23 cellular contexts compared by ENCODE assay signal in the genomic region with DNA sequence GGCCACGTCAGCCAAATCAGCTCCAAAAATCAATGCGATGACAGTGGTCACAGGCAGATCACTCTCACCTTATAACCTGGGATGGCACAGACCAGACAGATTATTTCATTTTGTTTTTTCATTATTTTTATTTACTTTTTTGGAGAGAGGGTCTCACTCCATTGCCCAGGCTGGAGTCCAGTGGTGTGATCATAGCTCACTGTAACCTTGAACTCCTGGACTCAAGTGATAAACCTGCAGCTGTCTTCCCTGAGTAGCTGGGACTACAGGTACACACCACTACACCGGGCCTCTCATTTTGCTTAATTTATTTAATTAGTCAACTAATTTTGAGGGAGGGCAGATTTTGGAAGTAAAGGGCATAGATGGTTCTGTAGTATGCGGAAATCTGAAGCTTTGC. TPM values are rescaled to one million over a fixed set of nuclear protein-coding genes. Genes with fewer than 3 reads are reported as not detected.
DNase-seq lines count a peak whose midpoint lies in the region; ATAC-seq lines count a peak whose summit lies in the region.
"Had no signal": no experiment of that assay in that cellular context is flagged by ENCODE, and none has a peak within 500 bp of the region (broad histone marks: within the 10 kb centered on the region; RNA-seq: fewer than 3 reads in every experiment).

No MANE protein-coding gene starts in this region.

- no peak for ATAC-seq in activated naive CD8-positive, alpha-beta T cell treated with anti-CD3 and anti-CD28 coated beads, Interleukin-2, amount 50 U/mL, for 24 hours
- no peak for ATAC-seq in T-helper 17 cell
- ATAC-seq in effector memory CD8-positive, alpha-beta T cell (replicated peaks), result no peak
- ATAC-seq in natural killer cell treated with Interleukin-12 subunit alpha and Interleukin-12 subunit beta and Interleukin-15 and Interleukin-18, amount 100 ng/mL, for 72 hours, result no peak
- ATAC-seq: Right ventricle myocardium inferior had no signal

- H3K27me3 Mint-ChIP-seq in activated naive CD8-positive, alpha-beta T cell treated with anti-CD3 and anti-CD28 coated beads, Interleukin-2, amount 50 U/mL, for 24 hours, result no peaks in the 10 kb centered on the region
- no peaks in the 10 kb centered on the region for H3K27me3 Mint-ChIP-seq in activated naive CD8-positive, alpha-beta T cell treated with anti-CD3 and anti-CD28 coated beads for 36 hours
- no peaks in the 10 kb centered on the region for H3K27me3 Mint-ChIP-seq in T-helper 17 cell
- no peaks in the 10 kb centered on the region for H3K27me3 Mint-ChIP-seq in effector memory CD8-positive, alpha-beta T cell
- no peaks in the 10 kb centered on the region for H3K27me3 Mint-ChIP-seq in natural killer cell treated with Interleukin-12 subunit alpha and Interleukin-12 subunit beta and Interleukin-15 and Interleukin-18, amount 100 ng/mL, for 72 hours
- H3K27me3 Mint-ChIP-seq in activated T-helper 2 cell treated with anti-CD3 and anti-CD28 coated beads, Interferon-gamma antibody, Interleukin-2, Interleukin-4, amounts not matched to agents 10 μg/mL and 5 μg/mL and 100 μg/mL, durations not matched to agents 14 hours and 24 hours and 36 hours (ENCODE audit: low read depth), result no peaks in the 10 kb centered on the region

- peaks cover 21% of the 10 kb centered on the region for H3K36me3 Mint-ChIP-seq in activated naive CD8-positive, alpha-beta T cell treated with anti-CD3 and anti-CD28 coated beads, Interleukin-2, amount 50 U/mL, for 24 hours (ENCODE audit: low read depth)
- H3K36me3 Mint-ChIP-seq in activated naive CD8-positive, alpha-beta T cell treated with anti-CD3 and anti-CD28 coated beads for 36 hours, result peaks cover 27% of the 10 kb centered on the region
- H3K36me3 Mint-ChIP-seq in T-helper 17 cell (ENCODE audit: low read depth), result peaks cover 17% of the 10 kb centered on the region
- peaks cover 70% of the 10 kb centered on the region for H3K36me3 Mint-ChIP-seq in effector memory CD8-positive, alpha-beta T cell (ENCODE audit: insufficient read depth)
- H3K36me3 Mint-ChIP-seq in natural killer cell treated with Interleukin-12 subunit alpha and Interleukin-12 subunit beta and Interleukin-15 and Interleukin-18, amount 100 ng/mL, for 72 hours, result peaks cover 33% of the 10 kb centered on the region
- peaks cover 33% of the 10 kb centered on the region for H3K36me3 Mint-ChIP-seq in activated T-helper 2 cell treated with anti-CD3 and anti-CD28 coated beads, Interferon-gamma antibody, Interleukin-2, Interleukin-4, amounts not matched to agents 10 μg/mL and 5 μg/mL and 100 μg/mL, durations not matched to agents 14 hours and 24 hours and 36 hours (ENCODE audit: low read depth)

- H3K9me3 Mint-ChIP-seq in activated naive CD8-positive, alpha-beta T cell treated with anti-CD3 and anti-CD28 coated beads, Interleukin-2, amount 50 U/mL, for 24 hours, result no peaks in the 10 kb centered on the region
- H3K9me3 Mint-ChIP-seq in activated naive CD8-positive, alpha-beta T cell treated with anti-CD3 and anti-CD28 coated beads for 36 hours, result no peaks in the 10 kb centered on the region
- no peaks in the 10 kb centered on the region for H3K9me3 Mint-ChIP-seq in effector memory CD8-positive, alpha-beta T cell
- H3K9me3 Mint-ChIP-seq in natural killer cell treated with Interleukin-12 subunit alpha and Interleukin-12 subunit beta and Interleukin-15 and Interleukin-18, amount 100 ng/mL, for 72 hours, result no peaks in the 10 kb centered on the region
- H3K9me3 Mint-ChIP-seq in activated T-helper 2 cell treated with anti-CD3 and anti-CD28 coated beads, Interferon-gamma antibody, Interleukin-2, Interleukin-4, amounts not matched to agents 10 μg/mL and 5 μg/mL and 100 μg/mL, durations not matched to agents 14 hours and 24 hours and 36 hours, result no peaks in the 10 kb centered on the region

- H3K27ac Mint-ChIP-seq in activated naive CD8-positive, alpha-beta T cell treated with anti-CD3 and anti-CD28 coated beads, Interleukin-2, amount 50 U/mL, for 24 hours, result peak overlapping the region; percentile 40
- H3K27ac Mint-ChIP-seq in activated naive CD8-positive, alpha-beta T cell treated with anti-CD3 and anti-CD28 coated beads for 36 hours, result no peak overlapping the region
- peak overlapping the region; percentile 98 for H3K27ac Mint-ChIP-seq in T-helper 17 cell
- H3K27ac Mint-ChIP-seq in effector memory CD8-positive, alpha-beta T cell, result peak overlapping the region; percentile 97
- H3K27ac Mint-ChIP-seq in natural killer cell treated with Interleukin-12 subunit alpha and Interleukin-12 subunit beta and Interleukin-15 and Interleukin-18, amount 100 ng/mL, for 72 hours, result peak overlapping the region; percentile 84 to 87
- no peak overlapping the region for H3K27ac Mint-ChIP-seq in activated T-helper 2 cell treated with anti-CD3 and anti-CD28 coated beads, Interferon-gamma antibody, Interleukin-2, Interleukin-4, amounts not matched to agents 10 μg/mL and 5 μg/mL and 100 μg/mL, durations not matched to agents 14 hours and 24 hours and 36 hours

- no peak overlapping the region for H3K4me3 Mint-ChIP-seq in activated naive CD8-positive, alpha-beta T cell treated with anti-CD3 and anti-CD28 coated beads, Interleukin-2, amount 50 U/mL, for 24 hours
- no peak overlapping the region for H3K4me3 Mint-ChIP-seq in activated naive CD8-positive, alpha-beta T cell treated with anti-CD3 and anti-CD28 coated beads for 36 hours
- peak overlapping the region; percentile 33 for H3K4me3 Mint-ChIP-seq in T-helper 17 cell
- H3K4me3 Mint-ChIP-seq in effector memory CD8-positive, alpha-beta T cell, result no peak overlapping the region
- H3K4me3 Mint-ChIP-seq in natural killer cell treated with Interleukin-12 subunit alpha and Interleukin-12 subunit beta and Interleukin-15 and Interleukin-18, amount 100 ng/mL, for 72 hours, result no peak overlapping the region
- no peak overlapping the region for H3K4me3 Mint-ChIP-seq in activated T-helper 2 cell treated with anti-CD3 and anti-CD28 coated beads, Interferon-gamma antibody, Interleukin-2, Interleukin-4, amounts not matched to agents 10 μg/mL and 5 μg/mL and 100 μg/mL, durations not matched to agents 14 hours and 24 hours and 36 hours (ENCODE audit: low read depth)

- H3K9me3 ChIP-seq in T-helper 17 cell (ENCODE audit: control insufficient read depth, low read length, poor library complexity, severe bottlenecking), result no peaks in the 10 kb centered on the region
- H3K9me3 ChIP-seq: BLaER1, SJSA1 had no signal

- DNase-seq in activated naive CD8-positive, alpha-beta T cell treated with anti-CD3 and anti-CD28 coated beads, Interleukin-2, amount 50 U/mL, for 24 hours, result no peak
- DNase-seq in activated naive CD8-positive, alpha-beta T cell treated with anti-CD3 and anti-CD28 coated beads for 36 hours, result no peak
- DNase-seq in T-helper 17 cell (no peak), NCI-H524 (lab: John Stamatoyannopoulos, UW) (no peak), NCI-H510A (lab: John Stamatoyannopoulos, UW) (no peak)
- DNase-seq in effector memory CD8-positive, alpha-beta T cell, result no peak
- DNase-seq in natural killer cell treated with Interleukin-12 subunit alpha and Interleukin-12 subunit beta and Interleukin-15 and Interleukin-18, amount 100 ng/mL, for 72 hours (ENCODE audit: low spot score), result no peak
- no peak for DNase-seq in activated T-helper 2 cell treated with anti-CD3 and anti-CD28 coated beads, Interferon-gamma antibody, Interleukin-2, Interleukin-4, amounts not matched to agents 10 μg/mL and 5 μg/mL and 100 μg/mL, durations not matched to agents 14 hours and 24 hours and 36 hours (ENCODE audit: low spot score)
- DNase-seq: DMS153, DND-41, HCEC 1CT, Karpas-422, NCI-H1092, NCI-H1417 treated with DMSO at 0.1 percent for 48 hours, NCI-H187, NCI-H2081 treated with DMSO at 0.1 percent for 48 hours, NCI-H2171, NCI-H226, NCI-H526, PC-9 had no signal

- intact Hi-C loops in activated T-helper 2 cell treated with anti-CD3 and anti-CD28 coated beads, Interferon-gamma antibody, Interleukin-2, Interleukin-4, amounts not matched to agents 10 μg/mL and 5 μg/mL and 100 μg/mL, durations not matched to agents 14 hours and 24 hours and 36 hours (cut with micrococcal nuclease), result no loop called here

- peaks cover 75% of the 10 kb centered on the region for H3K4me1 Mint-ChIP-seq in activated naive CD8-positive, alpha-beta T cell treated with anti-CD3 and anti-CD28 coated beads, Interleukin-2, amount 50 U/mL, for 24 hours
- peaks cover 52% of the 10 kb centered on the region for H3K4me1 Mint-ChIP-seq in activated naive CD8-positive, alpha-beta T cell treated with anti-CD3 and anti-CD28 coated beads for 36 hours
- peaks cover 62% of the 10 kb centered on the region for H3K4me1 Mint-ChIP-seq in T-helper 17 cell
- H3K4me1 Mint-ChIP-seq in effector memory CD8-positive, alpha-beta T cell (ENCODE audit: low read depth in 2 of 2), result peaks cover 58 to 82% of the 10 kb centered on the region in 2 donors
- peaks cover 73 to 84% of the 10 kb centered on the region in 2 donors for H3K4me1 Mint-ChIP-seq in natural killer cell treated with Interleukin-12 subunit alpha and Interleukin-12 subunit beta and Interleukin-15 and Interleukin-18, amount 100 ng/mL, for 72 hours (ENCODE audit: low read depth in 2 of 2)
- H3K4me1 Mint-ChIP-seq in activated T-helper 2 cell treated with anti-CD3 and anti-CD28 coated beads, Interferon-gamma antibody, Interleukin-2, Interleukin-4, amounts not matched to agents 10 μg/mL and 5 μg/mL and 100 μg/mL, durations not matched to agents 14 hours and 24 hours and 36 hours (ENCODE audit: low read depth), result peaks cover 16% of the 10 kb centered on the region

RNA-seq across cellular contexts. Expression of a gene that starts 51.2 kb away (rescaled TPM):
- 10 to 100 TPM; 72.0 to 72.8 TPM for total RNA-seq in activated naive CD8-positive, alpha-beta T cell treated with anti-CD3 and anti-CD28 coated beads for 36 hours
- 10 to 100 TPM; 32.9 to 39.8 TPM for total RNA-seq in T-helper 17 cell
- 10 to 100 TPM; 38.9 to 79.4 TPM for total RNA-seq in natural killer cell treated with Interleukin-12 subunit alpha and Interleukin-12 subunit beta and Interleukin-15 and Interleukin-18, amount 100 ng/mL, for 72 hours
- 48.0 and 50.4 TPM in 2 replicates for total RNA-seq in activated T-helper 2 cell treated with anti-CD3 and anti-CD28 coated beads, Interferon-gamma antibody, Interleukin-2, Interleukin-4, amounts not matched to agents 10 μg/mL and 5 μg/mL and 100 μg/mL, durations not matched to agents 14 hours and 24 hours and 36 hours

Comparison
In these comparisons a context has a peak if more than half of its experiments do, and no peak if none do; other contexts are left out.
1. H3K27ac Mint-ChIP-seq: peak in activated naive CD8-positive, alpha-beta T cell treated with anti-CD3 and anti-CD28 coated beads, Interleukin-2, amount 50 U/mL, for 24 hours (single experiment), T-helper 17 cell (single experiment), effector memory CD8-positive, alpha-beta T cell (2 of 2) and natural killer cell treated with Interleukin-12 subunit alpha and Interleukin-12 subunit beta and Interleukin-15 and Interleukin-18, amount 100 ng/mL, for 72 hours (2 of 2); none in activated naive CD8-positive, alpha-beta T cell treated with anti-CD3 and anti-CD28 coated beads for 36 hours (single experiment) and activated T-helper 2 cell treated with anti-CD3 and anti-CD28 coated beads, Interferon-gamma antibody, Interleukin-2, Interleukin-4, amounts not matched to agents 10 μg/mL and 5 μg/mL and 100 μg/mL, durations not matched to agents 14 hours and 24 hours and 36 hours (single experiment).